Comparison of ENCODE assay signal across 10 cellular contexts in genomic region chr16:73066927-73067670, GRCh38. TPM values are rescaled to one million over a fixed set of nuclear protein-coding genes. Genes with fewer than 3 reads are reported as not detected.
DNase-seq lines count a peak whose midpoint lies in the region; ATAC-seq, FAIRE-seq and TF ChIP-seq lines count a peak whose summit lies in the region.
"Had no signal": no experiment of that assay in that cellular context is flagged by ENCODE, and none has a peak within 500 bp of the region (broad histone marks: within the 10 kb centered on the region; RNA-seq: fewer than 3 reads in every experiment).

No MANE protein-coding gene starts in this region.

- DNase-seq in astrocyte of the hippocampus (ENCODE audit: low read depth, low spot score) (peak; percentile 44), psoas muscle (no peak), cortex of kidney (lab: John Stamatoyannopoulos, UW) (no peak), NCI-H1105 treated with DMSO at 0.1 percent for 48 hours (lab: John Stamatoyannopoulos, UW) (no peak), GM19239 (ENCODE audit: insufficient read length, low spot score) (no peak)
- DNase-seq: BE2C had no signal

- intact Hi-C loops in psoas muscle (cut with DNase I) = no loop called here

- H3K9ac ChIP-seq in BLaER1 (no peak overlapping the region), iPS-18a (ENCODE audit: low read length) (no peak overlapping the region)

- H3K4me2 ChIP-seq in BLaER1 = peak overlapping the region; percentile 85

- peaks cover 40% of the 10 kb centered on the region for H3K4me1 ChIP-seq in BLaER1
- H3K4me1 ChIP-seq in iPS-18a (ENCODE audit: control insufficient read depth, low read depth, low read length) = peaks cover 33% of the 10 kb centered on the region
- H3K4me1 ChIP-seq in psoas muscle = peaks cover 49% of the 10 kb centered on the region

- no peaks in the 10 kb centered on the region for H3K9me3 ChIP-seq in BLaER1
- no peaks in the 10 kb centered on the region for H3K9me3 ChIP-seq in iPS-18a (ENCODE audit: control insufficient read depth, low read depth, low read length)
- no peaks in the 10 kb centered on the region for H3K9me3 ChIP-seq in psoas muscle
- H3K9me3 ChIP-seq: BE2C had no signal

- H3K27me3 ChIP-seq in BLaER1 (peaks cover 99% of the 10 kb centered on the region), iPS-18a (ENCODE audit: control insufficient read depth, insufficient read depth, low read length) (peaks cover 91% of the 10 kb centered on the region), psoas muscle (ENCODE audit: insufficient read depth in 3 of 3, low read length in 2 of 3) (peaks cover 0 to 2% (median 0%) of the 10 kb centered on the region in 3 donors)
- H3K27me3 ChIP-seq: BE2C had no signal

- H4K20me1 ChIP-seq in BLaER1 = peaks cover 66% of the 10 kb centered on the region

- 26 to 39% (median 27%) methylated on average over 24 of the region's 24 CpGs for WGBS in psoas muscle, 3 donors

- no peak for ATAC-seq in psoas muscle
- no peak for ATAC-seq in GM21381 (IDR thresholded peaks at IDR 0.05; ENCODE audit: unreplicated experiment)
- ATAC-seq: activated naive CD4-positive, alpha-beta T cell treated with anti-CD3 and anti-CD28 coated beads, Interleukin-2, amount 50 U/mL, for 72 hours had no signal

- H3K36me3 ChIP-seq in BLaER1 = no peaks in the 10 kb centered on the region
- no peaks in the 10 kb centered on the region for H3K36me3 ChIP-seq in iPS-18a (ENCODE audit: control insufficient read depth, low read depth, low read length)
- H3K36me3 ChIP-seq in psoas muscle (ENCODE audit: insufficient read depth in 1 of 2, low read depth in 1 of 2) = no peaks in the 10 kb centered on the region
- H3K36me3 ChIP-seq: BE2C had no signal

- FAIRE-seq in GM19239 (lab: Jason Lieb, UNC) = no peak

- TF ChIP-seq CTCF in psoas muscle (IDR thresholded peaks at IDR 0.05) = no peak

- H3K27ac ChIP-seq in BLaER1 (no peak overlapping the region), iPS-18a (ENCODE audit: low read length) (no peak overlapping the region), psoas muscle (peak overlapping the region; percentile 98)

- H3K4me3 ChIP-seq in BLaER1 = peak overlapping the region; percentile 57; the same call in 1 of the 2 replicates
- H3K4me3 ChIP-seq in iPS-18a (ENCODE audit: low read length) = peak overlapping the region; percentile 28
- H3K4me3 ChIP-seq in psoas muscle = peak overlapping the region; percentile 42

RNA-seq across cellular contexts. Expression of gene ZFHX3, which starts 19.2 kb away (rescaled TPM):
- total RNA-seq in psoas muscle = 10 to 100 TPM; 10.6 to 36.9 (median 26.2) TPM
- polyA plus RNA-seq in psoas muscle = 10 to 100 TPM in 1 of 3 donors, 1 to 10 TPM in 2; 3.3 to 11.5 (median 5.2) TPM
